14 cellular contexts compared by ENCODE assay signal in the genomic region with DNA sequence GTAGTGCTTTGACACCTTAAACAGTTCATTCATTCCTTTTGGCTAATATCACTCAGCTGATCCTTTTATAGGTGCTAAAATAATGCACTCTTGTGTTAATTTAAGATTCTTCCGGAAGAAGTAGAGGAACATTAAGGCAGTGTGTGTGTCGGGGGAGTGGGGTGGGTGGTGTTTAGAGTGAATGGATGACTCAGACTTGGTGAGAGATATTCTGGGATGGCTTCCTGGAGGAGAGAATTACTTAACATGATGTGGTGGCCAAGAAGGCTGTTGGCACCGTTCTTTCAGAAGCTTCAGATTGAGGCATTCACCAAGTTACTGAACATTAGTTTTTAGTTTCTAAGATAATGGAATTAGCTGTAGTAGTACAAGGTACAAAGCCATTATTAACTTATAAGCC.
DNase-seq lines count a peak whose midpoint lies in the region; ATAC-seq and TF ChIP-seq lines count a peak whose summit lies in the region.
"Had no signal": no experiment of that assay in that cellular context is flagged by ENCODE, and none has a peak within 500 bp of the region (broad histone marks: within the 10 kb centered on the region; RNA-seq: fewer than 3 reads in every experiment).

No MANE protein-coding gene starts in this region.

- no peak overlapping the region for H3K23ac ChIP-seq in IMR-90 (ENCODE audit: low read depth, low read length)

- BruUV-seq in IMR-90 (replicated peaks; lab: Mats Ljungman, UMichigan) = no TSS peak
- no TSS peak for BruUV-seq in PC-9 (replicated peaks; lab: Mats Ljungman, UMichigan)

- no peaks in the 10 kb centered on the region for H3K36me3 ChIP-seq in IMR-90 (ENCODE audit: control insufficient read depth, insufficient read depth, low read length)
- H3K36me3 ChIP-seq in testis (ENCODE audit: low read depth, missing control alignments) = no peaks in the 10 kb centered on the region
- no peaks in the 10 kb centered on the region for H3K36me3 ChIP-seq in PC-9 (ENCODE audit: low read depth)
- H3K36me3 ChIP-seq: gastroesophageal sphincter had no signal

- no peaks in the 10 kb centered on the region for H3F3A ChIP-seq in PC-9 (ENCODE audit: insufficient read depth, low read depth)

- in situ Hi-C loops in IMR-90 (cut with MboI; ENCODE audit: low sequenced_read_pairs) = no loop called here

- no peak overlapping the region for H2AFZ ChIP-seq in IMR-90 (replicated peaks; ENCODE audit: low read length, poor library complexity)
- no peak overlapping the region for H2AFZ ChIP-seq in PC-9

- WGBS in IMR-90 (ENCODE audit: extremely low coverage in 2 of 2, insufficient read length in 1 of 2), 2 experiments = 18% methylated on average over 2 of the region's 3 CpGs; no CpG with 5 or more reads in 1 of the 2 experiments
- 87 to 93% methylated on average over 3 of the region's 3 CpGs for whole genome bisulfite sequencing in testis, 2 donors

- TF ChIP-seq CTCF in AG04450 (IDR thresholded peaks at IDR 0.05; ENCODE audit: low read depth, low read length) (no peak), IMR-90 (conservative IDR thresholded peaks at IDR 0.05; ENCODE audit: low read depth, low read length) (no peak), coronary artery (IDR thresholded peaks at IDR 0.05) (no peak), testis (IDR thresholded peaks at IDR 0.05) (no peak), PC-9 (conservative IDR thresholded peaks at IDR 0.05) (no peak)

- H3K9me3 ChIP-seq in AG04450 (ENCODE audit: control insufficient read depth, insufficient read depth, low read length) (no peaks in the 10 kb centered on the region), IMR-90 (ENCODE audit: control insufficient read depth, insufficient read depth, low read length) (no peaks in the 10 kb centered on the region), testis (no peaks in the 10 kb centered on the region), PC-9 (ENCODE audit: insufficient read depth, low read depth) (no peaks in the 10 kb centered on the region)
- H3K9me3 ChIP-seq: gastroesophageal sphincter had no signal

- intact Hi-C loops in IMR-90 (cut with micrococcal nuclease) = no loop called here
- intact Hi-C loops in testis (cut with DNase I; ENCODE audit: low total_unique reads) = no loop called here
- intact Hi-C loops in PC-9 (cut with micrococcal nuclease; ENCODE audit: unreplicated experiment) = no loop called here

- H4K5ac ChIP-seq in IMR-90 (ENCODE audit: low read depth, low read length) = no peak overlapping the region

- CTCF ChIA-PET in AG04450 (lab: Charles Lee) (no interaction called here), IMR-90 (lab: Yijun Ruan, JAX) (no interaction called here), PC-9 (lab: Charles Lee) (no interaction called here)

- H3K4me2 ChIP-seq in IMR-90 (ENCODE audit: low read depth, low read length) (no peak overlapping the region), PC-9 (no peak overlapping the region)

- no peak overlapping the region for H4K8ac ChIP-seq in IMR-90 (ENCODE audit: low read depth in 2 of 2, low read length in 2 of 2)

- H2AK9ac ChIP-seq in IMR-90 (replicated peaks; ENCODE audit: low read depth, low read length, poor library complexity) = no peak overlapping the region

- H2AK5ac ChIP-seq in IMR-90 (ENCODE audit: low read depth, low read length) = no peak overlapping the region

- H3K9ac ChIP-seq in IMR-90 (ENCODE audit: low read depth, low read length) = no peak overlapping the region

- no peaks in the 10 kb centered on the region for H3K9me2 ChIP-seq in PC-9 (ENCODE audit: insufficient read depth)

- H3K4me1 ChIP-seq in IMR-90 (ENCODE audit: control insufficient read depth, insufficient read depth, low read length) = peaks cover 21% of the 10 kb centered on the region
- H3K4me1 ChIP-seq in testis = peaks cover 5% of the 10 kb centered on the region
- no peaks in the 10 kb centered on the region for H3K4me1 ChIP-seq in PC-9 (replicated peaks; ENCODE audit: insufficient read depth)

- H3K79me2 ChIP-seq in PC-9 (ENCODE audit: low read depth) = no peaks in the 10 kb centered on the region

- dilution Hi-C loops in IMR-90 (cut with HindIII; ENCODE audit: low sequenced_read_pairs, unreplicated experiment) = no loop called here

- no peak overlapping the region for H3K18ac ChIP-seq in IMR-90 (ENCODE audit: low read depth, low read length)

- TF ChIP-seq POLR2A in IMR-90 (IDR thresholded peaks at IDR 0.05; ENCODE audit: low read depth, low read length) (no peak), testis (IDR thresholded peaks at IDR 0.05) (no peak)

- H2BK5ac ChIP-seq in IMR-90 (ENCODE audit: low read depth, low read length, poor library complexity, severe bottlenecking) = no peak overlapping the region

- H3K9me1 ChIP-seq in IMR-90 (ENCODE audit: insufficient read depth, low read length) = peaks cover 14% of the 10 kb centered on the region

- no peak overlapping the region for H3K4ac ChIP-seq in IMR-90 (ENCODE audit: low read depth, low read length)

- H2BK120ac ChIP-seq in IMR-90 (ENCODE audit: low read depth, low read length) = no peak overlapping the region

- H2BK20ac ChIP-seq in IMR-90 (ENCODE audit: low read depth, low read length) = no peak overlapping the region; the same call in 1 of the 2 replicates

- no peak overlapping the region for H3K27ac ChIP-seq in AG04450 (ENCODE audit: low read depth, low read length)
- H3K27ac ChIP-seq in IMR-90 (ENCODE audit: insufficient read depth, low read length) = no peak overlapping the region
- H3K27ac ChIP-seq in coronary artery = peak overlapping the region; percentile 19 to 25
- H3K27ac ChIP-seq in testis = no peak overlapping the region
- H3K27ac ChIP-seq in PC-9 = no peak overlapping the region
- H3K27ac ChIP-seq in substantia nigra (ENCODE audit: low read depth, low read length, poor library complexity, severe bottlenecking) = no peak overlapping the region
- H3K27ac ChIP-seq: gastroesophageal sphincter had no signal

- H4K20me1 ChIP-seq in IMR-90 (ENCODE audit: insufficient read depth, low read length) = peaks cover 4% of the 10 kb centered on the region; the same call in 1 of the 2 replicates
- H4K20me1 ChIP-seq in PC-9 (ENCODE audit: insufficient read depth) = no peaks in the 10 kb centered on the region; the same call in 1 of the 2 replicates

- H3K56ac ChIP-seq in IMR-90 (ENCODE audit: extremely low read depth, insufficient read depth, low read length) = no peak overlapping the region

- H3K4me3 ChIP-seq in AG04450 (ENCODE audit: low read depth, low read length) (no peak overlapping the region), IMR-90 (ENCODE audit: insufficient read depth, low read depth, low read length) (no peak overlapping the region), coronary artery (no peak overlapping the region), testis (no peak overlapping the region), PC-9 (no peak overlapping the region)
- H3K4me3 ChIP-seq: gastroesophageal sphincter had no signal

- POLR2A ChIA-PET in AG04450 (lab: Yijun Ruan, JAX) (no interaction called here), IMR-90 (lab: Charles Lee; ENCODE audit: unreplicated experiment) (no interaction called here), PC-9 (lab: Charles Lee; ENCODE audit: unreplicated experiment) (no interaction called here)

- no peaks in the 10 kb centered on the region for H3K27me3 ChIP-seq in AG04450 (ENCODE audit: control insufficient read depth, insufficient read depth, low read length)
- no peaks in the 10 kb centered on the region for H3K27me3 ChIP-seq in IMR-90 (ENCODE audit: control insufficient read depth, insufficient read depth, low read length)
- H3K27me3 ChIP-seq in testis = no peaks in the 10 kb centered on the region
- H3K27me3 ChIP-seq in PC-9 (ENCODE audit: insufficient read depth, low read depth) = peaks cover 67% of the 10 kb centered on the region
- H3K27me3 ChIP-seq: gastroesophageal sphincter had no signal

- no peak overlapping the region for H3K14ac ChIP-seq in IMR-90 (replicated peaks; ENCODE audit: low read depth, low read length)

- TF ChIP-seq RAD21 in IMR-90 (IDR thresholded peaks at IDR 0.05; ENCODE audit: low read length) = no peak

- H2BK15ac ChIP-seq in IMR-90 (ENCODE audit: low read depth, low read length) = no peak overlapping the region

- no peak overlapping the region for H4K91ac ChIP-seq in IMR-90 (ENCODE audit: insufficient read depth, low read depth, low read length)

- peak; percentile 53 for ATAC-seq in IMR-90 (ENCODE audit: low read depth)
- ATAC-seq: activated CD8-positive, alpha-beta memory T cell treated with anti-CD3 and anti-CD28 coated beads, Interleukin-2, amount 10 ng/mL, durations not matched to agents 7 days and 5 days; gastroesophageal sphincter; HCT116 had no signal

- DNase-seq in AG04450 (ENCODE audit: low read depth, low spot score) = peak; percentile 15
- DNase-seq in IMR-90 = peak; percentile 82
- no peak for DNase-seq in coronary artery (ENCODE audit: low spot score)
- peak; percentile 37 to 82 for DNase-seq in lung microvascular endothelial cell (ENCODE audit: low read depth in 2 of 2)
- no peak for DNase-seq in testis
- DNase-seq in PC-9 = no peak
- no peak for DNase-seq in OCI-M2 (lab: John Stamatoyannopoulos, UW; ENCODE audit: unreplicated experiment)
- no peak for DNase-seq in substantia nigra (lab: John Stamatoyannopoulos, UW)
- DNase-seq: activated CD8-positive, alpha-beta memory T cell treated with anti-CD3 and anti-CD28 coated beads, Interleukin-2, amount 10 ng/mL, durations not matched to agents 7 days and 5 days; amniotic stem cell; mammary epithelial cell; NCI-H774 had no signal

- no peaks in the 10 kb centered on the region for H3K79me1 ChIP-seq in IMR-90 (ENCODE audit: low read depth in 1 of 2, low read length in 2 of 2)

TF ChIP-seq in IMR-90, 13 proteins besides CTCF, POLR2A, EP300 and RAD21:
- TF ChIP-seq CEBPB (IDR thresholded peaks at IDR 0.05; ENCODE audit: low read depth, low read length) = peak; percentile 36; the same call in 1 of the 2 replicates
- peak; percentile 64; the same call in 1 of the 2 replicates for TF ChIP-seq FOS (IDR thresholded peaks at IDR 0.05; ENCODE audit: low read depth, low read length)
- TF ChIP-seq MAZ (IDR thresholded peaks at IDR 0.05; ENCODE audit: borderline replicate concordance, low read depth, low read length) = peak; percentile 59; the same call in 1 of the 2 replicates
- TF ChIP-seq RFX5 (IDR thresholded peaks at IDR 0.05; ENCODE audit: low read depth, low read length) = no peak

Comparison
In these comparisons a context has a peak if more than half of its experiments do, and no peak if none do; other contexts are left out.
1. DNase-seq: peak in AG04450 (single experiment), IMR-90 (single experiment) and lung microvascular endothelial cell (2 of 2); none in coronary artery (single experiment), testis (single experiment), PC-9 (0 of 2), OCI-M2 (single experiment) and substantia nigra (0 of 49).
2. H3K27ac ChIP-seq: peak in coronary artery (2 of 2); none in AG04450 (single experiment), IMR-90 (single experiment), testis (0 of 2), PC-9 (single experiment) and substantia nigra (single experiment).